In genomic region chr3:41050149-41050548, GRCh38 we compare ENCODE assay signal across 23 cellular contexts.
"Had no signal": no experiment of that assay in that cellular context is flagged by ENCODE, and none has a peak within 500 bp of the region (broad histone marks: within the 10 kb centered on the region; RNA-seq: fewer than 3 reads in every experiment).

No MANE protein-coding gene starts in this region.

- H3K9me3 ChIP-seq: colonic mucosa, neutrophil, testis, tibial artery had no signal

- H3K9ac ChIP-seq: parathyroid adenoma had no signal

- H3K36me3 Mint-ChIP-seq: stimulated activated memory B cell treated with anti-CD40 and anti-IgM and Interleukin-4, amounts not matched to agents 10 μg/mL and 1 μg/mL and 100 μg/mL, for 72 hours; type B pancreatic cell had no signal

- H3K27me3 Mint-ChIP-seq: progenitor cell of endocrine pancreas; stimulated activated memory B cell treated with anti-CD40 and anti-IgM and Interleukin-4, amounts not matched to agents 10 μg/mL and 1 μg/mL and 100 μg/mL, for 72 hours; type B pancreatic cell had no signal

- DNase-seq: central memory CD4-positive, alpha-beta T cell; colonic mucosa; effector memory CD4-positive, alpha-beta T cell; erythroblast; left lung; mesendoderm; midbrain; naive B cell; stimulated activated CD4-positive, alpha-beta T cell treated with anti-CD3 and anti-CD28 coated beads, Interleukin-4, amount 100 ng/mL, for 4 hours; stimulated activated naive CD8-positive, alpha-beta T cell treated with anti-CD3 and anti-CD28 coated beads, Interleukin-15, Interleukin-2, amounts not matched to agents 100 U/mL and 50 U/mL, for 24 hours; substantia nigra; testis; tibial artery had no signal

- ATAC-seq: left lung; natural killer cell treated with Interleukin-12 subunit alpha and Interleukin-12 subunit beta and Interleukin-15 and Interleukin-18, amount 100 ng/mL, for 72 hours; sciatic nerve; stimulated activated memory B cell treated with anti-CD40 and anti-IgM and Interleukin-4, amounts not matched to agents 10 μg/mL and 1 μg/mL and 100 μg/mL, for 72 hours; stimulated activated naive CD8-positive, alpha-beta T cell treated with anti-CD3 and anti-CD28 coated beads, Interleukin-15, Interleukin-2, amounts not matched to agents 100 U/mL and 50 U/mL, for 24 hours had no signal

- H3K4me1 ChIP-seq: colonic mucosa, left lung, parathyroid adenoma, right atrium auricular region, testis, tibial artery had no signal

- H2AFZ ChIP-seq: parathyroid adenoma had no signal

- H3K4me3 ChIP-seq: colonic mucosa, left lung, right atrium auricular region, testis, tibial artery had no signal

- H3K27ac ChIP-seq: colonic mucosa, left lung, neutrophil, parathyroid adenoma, right atrium auricular region, testis, tibial artery had no signal

- H3K27me3 ChIP-seq: colonic mucosa, left lung, neutrophil, right atrium auricular region, testis, tibial artery had no signal

- H3K36me3 ChIP-seq: colonic mucosa, left lung, neutrophil, right atrium auricular region, tibial artery had no signal

- H3K4me3 Mint-ChIP-seq: dendritic cell treated with granulocyte-macrophage colony-stimulating factor and Interleukin-4, amounts not matched to agents 40 ng/mL and 50 ng/mL, for 4 days; naive B cell; natural killer cell treated with Interleukin-12 subunit alpha and Interleukin-12 subunit beta and Interleukin-15 and Interleukin-18, amount 100 ng/mL, for 72 hours; neural crest cell; stimulated activated memory B cell treated with anti-CD40 and anti-IgM and Interleukin-4, amounts not matched to agents 10 μg/mL and 1 μg/mL and 100 μg/mL, for 72 hours; type B pancreatic cell had no signal

- H3K4me1 Mint-ChIP-seq: naive B cell; neural crest cell; stimulated activated memory B cell treated with anti-CD40 and anti-IgM and Interleukin-4, amounts not matched to agents 10 μg/mL and 1 μg/mL and 100 μg/mL, for 72 hours had no signal

- H3K79me2 ChIP-seq: parathyroid adenoma had no signal

- H3K27ac Mint-ChIP-seq: dendritic cell treated with granulocyte-macrophage colony-stimulating factor and Interleukin-4, amounts not matched to agents 40 ng/mL and 50 ng/mL, for 4 days; naive B cell; natural killer cell treated with Interleukin-12 subunit alpha and Interleukin-12 subunit beta and Interleukin-15 and Interleukin-18, amount 100 ng/mL, for 72 hours; progenitor cell of endocrine pancreas; stimulated activated memory B cell treated with anti-CD40 and anti-IgM and Interleukin-4, amounts not matched to agents 10 μg/mL and 1 μg/mL and 100 μg/mL, for 72 hours; type B pancreatic cell had no signal
